18 cellular contexts compared by ENCODE assay signal in the genomic region with DNA sequence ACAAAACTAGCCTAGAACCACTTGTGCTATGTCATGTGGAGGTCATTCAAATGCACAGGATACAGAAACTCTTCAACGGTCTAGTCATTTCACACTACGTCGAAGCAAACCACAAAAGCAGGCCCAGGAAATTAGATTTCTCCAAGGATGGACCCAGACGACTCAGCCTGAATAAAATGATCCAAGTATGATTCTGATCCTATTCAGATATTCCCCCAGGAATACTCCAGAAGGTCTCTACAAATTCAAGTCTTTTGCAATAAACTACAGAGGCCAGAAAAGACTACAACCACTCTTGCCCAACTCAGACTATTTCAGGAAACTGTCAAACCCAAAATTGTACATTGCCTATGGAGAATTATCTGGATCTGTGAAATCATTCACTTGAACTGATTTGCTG.
"Had no signal": no experiment of that assay in that cellular context is flagged by ENCODE, and none has a peak within 500 bp of the region (broad histone marks: within the 10 kb centered on the region; RNA-seq: fewer than 3 reads in every experiment).

No MANE protein-coding gene starts in this region.

- H3K9me3 ChIP-seq: adrenal gland, suprapubic skin, tibial nerve had no signal

- H3K4me1 ChIP-seq: adrenal gland, suprapubic skin, tibial nerve had no signal

- H3K27ac ChIP-seq: adrenal gland, cardiac muscle cell, suprapubic skin, tibial nerve had no signal

- DNase-seq: activated CD4-positive, alpha-beta T cell treated with anti-CD3 and anti-CD28 coated beads, Interleukin-2, amount 50 U/mL, for 4 hours; activated CD8-positive, alpha-beta memory T cell treated with anti-CD3 and anti-CD28 coated beads for 24 hours; activated CD8-positive, alpha-beta memory T cell treated with anti-CD3 and anti-CD28 coated beads, Interleukin-2, amount 50 U/mL, for 4 hours; activated T-cell treated with anti-CD3 and anti-CD28 coated beads, Interleukin-2, amount 50 U/mL, for 24 hours; adrenal gland; dermis blood vessel endothelial cell; effector CD8-positive, alpha-beta T cell; foreskin melanocyte; retina; stimulated activated CD4-positive, alpha-beta T cell treated with anti-CD3 and anti-CD28 coated beads, Interleukin-12 subunit alpha, Interleukin-12 subunit beta, amount 100 ng/mL, for 4 hours; stimulated activated naive CD8-positive, alpha-beta T cell treated with anti-CD3 and anti-CD28 coated beads, Interleukin-15, amount 100 ng/mL, for 72 hours; T-helper 1 cell had no signal

- H3K36me3 ChIP-seq: adrenal gland, cardiac muscle cell, suprapubic skin, tibial nerve had no signal

- ATAC-seq: activated naive CD4-positive, alpha-beta T cell treated with anti-CD3 and anti-CD28 coated beads, Interleukin-2, amount 50 U/mL, for 72 hours; activated T-helper 17 cell treated with anti-CD3 and anti-CD28 coated beads, Interleukin-2, amount 50 U/mL, for 72 hours; natural killer cell treated with Interleukin-12 subunit alpha and Interleukin-12 subunit beta and Interleukin-15 and Interleukin-18, amount 100 ng/mL, for 72 hours; stimulated activated naive CD8-positive, alpha-beta T cell treated with anti-CD3 and anti-CD28 coated beads, Interleukin-15, amount 100 ng/mL, for 72 hours had no signal

- H3K27me3 ChIP-seq: adrenal gland, cardiac muscle cell, suprapubic skin, tibial nerve had no signal

- H3K4me3 ChIP-seq: adrenal gland, cardiac muscle cell, suprapubic skin, tibial nerve had no signal
